ENCODE assay signal across 8 cellular contexts in the genomic region with DNA sequence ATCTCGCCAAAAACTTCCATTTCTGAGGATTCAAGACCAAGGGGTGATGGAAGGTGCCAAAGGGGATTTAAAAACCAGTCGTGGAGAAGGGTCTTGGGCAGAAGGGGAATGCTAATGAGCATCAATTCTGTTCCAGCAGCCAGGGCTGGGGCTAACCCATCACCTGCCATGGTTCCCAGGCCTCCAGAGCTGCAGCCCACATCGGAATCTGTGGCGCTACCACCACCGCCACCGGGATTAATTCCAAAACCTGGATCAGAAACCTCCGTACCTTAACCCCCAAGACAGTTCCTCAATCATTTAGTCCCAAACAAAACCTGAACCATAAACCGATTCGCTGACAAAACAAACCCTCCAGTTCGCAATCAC. TPM values are rescaled to one million over a fixed set of nuclear protein-coding genes. Genes with fewer than 3 reads are reported as not detected.
A peak's percentile ranks its signal among the peaks of the same experiment; 100 is the strongest.
DNase-seq lines count a peak whose midpoint lies in the region; FAIRE-seq and TF ChIP-seq lines count a peak whose summit lies in the region.

No MANE protein-coding gene starts in this region.

- no peak for TF ChIP-seq CTCF in BJ (IDR thresholded peaks at IDR 0.05; ENCODE audit: insufficient read depth, low read depth, low read length)

- H3K27me3 ChIP-seq in BJ (ENCODE audit: control insufficient read depth, insufficient read depth, low read length): no peaks in the 10 kb centered on the region
- no peaks in the 10 kb centered on the region for H3K27me3 ChIP-seq in HAP-1 (ENCODE audit: low read depth)
- H3K27me3 ChIP-seq in iPS-18a (ENCODE audit: control insufficient read depth, insufficient read depth, low read length): no peaks in the 10 kb centered on the region
- no peaks in the 10 kb centered on the region for H3K27me3 ChIP-seq in small intestine (ENCODE audit: control insufficient read depth in 2 of 2, insufficient read depth in 2 of 2, low read length in 2 of 2)

- POLR2A ChIA-PET in BJ (lab: Charles Lee): interaction anchor here (0.7 kb wide), 1 partner anchor 42 kb away, joined by 3 read pairs; no protein-coding TSS in a partner anchor

- no peaks in the 10 kb centered on the region for H3K27me3 Mint-ChIP-seq in activated naive CD8-positive, alpha-beta T cell

- no peak for FAIRE-seq in small intestine (lab: Jason Lieb, UNC)

- in situ Hi-C loops in HAP-1 (cut with MboI; ENCODE audit: low sequenced_read_pairs): no loop called here

- H3K4me1 ChIP-seq in HAP-1 (peaks cover 8% of the 10 kb centered on the region), iPS-18a (ENCODE audit: control insufficient read depth, low read depth, low read length) (no peaks in the 10 kb centered on the region), small intestine (ENCODE audit: control insufficient read depth in 2 of 2, insufficient read depth in 1 of 2, low read depth in 1 of 2, low read length in 1 of 2) (peaks cover 0 to 3% of the 10 kb centered on the region in 2 donors)

- peak overlapping the region; percentile 97 for H3K27ac Mint-ChIP-seq in activated naive CD8-positive, alpha-beta T cell

- CTCF ChIA-PET in BJ (lab: Yijun Ruan, JAX): interaction anchor here (0.7 kb wide), 1 partner anchor 25 kb away, joined by 3 read pairs; no protein-coding TSS in a partner anchor

- H3K36me3 Mint-ChIP-seq in activated naive CD8-positive, alpha-beta T cell: peaks cover 35% of the 10 kb centered on the region

- H3K4me3 Mint-ChIP-seq in activated naive CD8-positive, alpha-beta T cell: peak overlapping the region; percentile 96

- H3K27ac ChIP-seq in iPS-18a (ENCODE audit: low read length): no peak overlapping the region
- peak overlapping the region; percentile 73 to 95 for H3K27ac ChIP-seq in small intestine (ENCODE audit: low read depth in 1 of 2, low read length in 1 of 2)

- peaks cover 17% of the 10 kb centered on the region for H3K4me1 Mint-ChIP-seq in activated naive CD8-positive, alpha-beta T cell (ENCODE audit: low read depth)

- H3K4me3 ChIP-seq in BJ (ENCODE audit: low read depth, low read length): peak overlapping the region; percentile 57
- peak overlapping the region; percentile 61 for H3K4me3 ChIP-seq in HAP-1
- H3K4me3 ChIP-seq in iPS-18a (ENCODE audit: low read length): peak overlapping the region; percentile 86
- peak overlapping the region; percentile 87 to 89 for H3K4me3 ChIP-seq in small intestine (ENCODE audit: low read depth in 1 of 2, low read length in 2 of 2)

- H3K9me3 ChIP-seq in HAP-1 (peaks cover 10% of the 10 kb centered on the region), iPS-18a (ENCODE audit: control insufficient read depth, low read depth, low read length) (no peaks in the 10 kb centered on the region), small intestine (ENCODE audit: control insufficient read depth, low read depth) (peaks cover 4% of the 10 kb centered on the region)

- no peak for DNase-seq in BJ (ENCODE audit: low read depth)
- DNase-seq in HAP-1 (ENCODE audit: low spot score in 2 of 2): peak in 1 of 2 experiments; percentile 10
- no peak for DNase-seq in small intestine
- DNase-seq in 8988T: no peak
- DNase-seq in EL: no peak
- no peak for DNase-seq in LoVo (ENCODE audit: low spot score)

- peak overlapping the region; percentile 80 for H3K9ac ChIP-seq in iPS-18a (ENCODE audit: low read length)

- H3K36me3 ChIP-seq in BJ (ENCODE audit: control insufficient read depth, insufficient read depth, low read length) (no peaks in the 10 kb centered on the region), HAP-1 (replicated peaks) (no peaks in the 10 kb centered on the region; the same call in 1 of the 2 replicates), iPS-18a (ENCODE audit: control insufficient read depth, low read depth, low read length) (peaks cover under 1% of the 10 kb centered on the region), small intestine (ENCODE audit: control insufficient read depth in 2 of 2, insufficient read depth in 2 of 2, low read length in 2 of 2) (peaks cover 6 to 7% of the 10 kb centered on the region in 2 donors)

- H3K9me3 Mint-ChIP-seq in activated naive CD8-positive, alpha-beta T cell (ENCODE audit: low read depth): peaks cover 12% of the 10 kb centered on the region

- 12 to 23% (median 15%) methylated on average over 10 of the region's 10 CpGs for WGBS in small intestine, 3 donors

RNA-seq across cellular contexts. Expression of a gene that starts 0.6 kb away (rescaled TPM):
- 3.8 and 6.2 TPM in 2 replicates for polyA plus RNA-seq in BJ (2011; rRNA removed)
- 4.3 and 10.2 TPM in 2 replicates for polyA minus RNA-seq in BJ (2011; rRNA and poly(A)+ RNA removed)
- polyA plus RNA-seq in small intestine: 1 to 10 TPM; 1.9 to 2.9 (median 2.7) TPM

RNA-seq across cellular contexts. Expression of a gene that starts 20.8 kb away (rescaled TPM):
- polyA plus RNA-seq in BJ (2011; rRNA removed): 4.3 and 5.9 TPM in 2 replicates
- 2.5 and 2.6 TPM in 2 replicates for polyA minus RNA-seq in BJ (2011; rRNA and poly(A)+ RNA removed)
- 1 to 10 TPM; 2.4 to 2.9 (median 2.5) TPM for polyA plus RNA-seq in small intestine

RNA-seq across cellular contexts. Expression of a gene that starts 20.8 kb away (rescaled TPM):
- polyA plus RNA-seq in BJ (2011; rRNA removed) (5.5 and 8.0 TPM in 2 replicates), small intestine (10 to 100 TPM in 2 of 3 donors, 1 to 10 TPM in 1; 5.1 to 12.7 (median 10.1) TPM)
- polyA minus RNA-seq in BJ (2011; rRNA and poly(A)+ RNA removed): 4.5 and 5.6 TPM in 2 replicates

RNA-seq across cellular contexts. Expression of a gene that starts 41.2 kb away (rescaled TPM):
- polyA plus RNA-seq in BJ (2011; rRNA removed): 1.9 and 4.4 TPM in 2 replicates
- polyA minus RNA-seq in BJ (2011; rRNA and poly(A)+ RNA removed): 2.9 and 3.7 TPM in 2 replicates
- 1 to 10 TPM; 3.8 to 7.6 (median 5.1) TPM for polyA plus RNA-seq in small intestine
